24 cellular contexts compared by ENCODE assay signal in the genomic region with DNA sequence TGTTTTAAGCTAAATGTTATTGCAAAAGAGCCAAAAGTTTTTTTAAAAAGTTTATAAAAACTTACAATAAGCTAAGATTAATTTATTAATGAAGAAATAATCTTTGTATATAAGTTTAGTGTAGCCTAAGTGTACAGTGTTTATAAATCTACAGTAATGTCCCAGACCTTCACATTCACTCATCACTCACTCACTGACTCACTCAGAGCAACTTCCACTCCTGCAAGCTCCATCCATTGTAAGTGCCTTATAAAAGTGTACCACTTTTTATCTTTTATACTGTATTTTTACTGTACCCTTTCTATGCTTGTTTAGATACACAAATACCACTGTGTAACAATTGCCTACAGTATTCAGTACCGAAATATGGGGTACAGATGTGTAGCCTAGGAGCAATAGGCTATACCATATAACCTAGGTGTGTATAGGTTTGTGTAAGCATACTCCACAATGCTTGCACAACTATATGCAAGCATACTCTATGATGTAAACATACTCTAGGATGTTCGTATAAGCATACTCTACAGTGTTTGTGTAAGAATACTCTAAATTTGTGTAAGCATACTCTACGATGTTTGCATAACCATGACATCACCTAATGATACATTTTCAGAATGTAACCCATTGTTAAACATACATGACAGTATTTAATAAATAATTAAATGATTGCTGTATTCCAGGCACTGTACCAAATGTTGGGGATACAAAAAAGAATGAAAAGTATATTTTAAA.
"Had no signal": no experiment of that assay in that cellular context is flagged by ENCODE, and none has a peak within 500 bp of the region (broad histone marks: within the 10 kb centered on the region; RNA-seq: fewer than 3 reads in every experiment).

No MANE protein-coding gene starts in this region.

- H3K27ac ChIP-seq: ascending aorta, breast epithelium, foreskin keratinocyte, lower lobe of right lung, neutrophil, parathyroid adenoma, suprapubic skin had no signal

- H3K79me2 ChIP-seq: parathyroid adenoma had no signal

- ATAC-seq: activated CD8-positive, alpha-beta T cell treated with anti-CD3 and anti-CD28 coated beads, Interleukin-2, amount 10 ng/mL, durations not matched to agents 7 days and 5 days; activated T-cell treated with anti-CD3 and anti-CD28 coated beads, Interleukin-2, amount 50 U/mL, for 4 hours; foreskin keratinocyte; lower lobe of right lung; natural killer cell treated with Interleukin-12 subunit alpha and Interleukin-12 subunit beta and Interleukin-15 and Interleukin-18, amount 100 ng/mL, for 72 hours; sciatic nerve; stimulated activated naive CD8-positive, alpha-beta T cell treated with anti-CD3 and anti-CD28 coated beads, Interleukin-15, amount 100 ng/mL, for 72 hours had no signal

- H3K36me3 Mint-ChIP-seq: mesothelial cell of epicardium had no signal

- H2AFZ ChIP-seq: parathyroid adenoma had no signal

- H3K4me3 ChIP-seq: ascending aorta, breast epithelium, lower lobe of right lung, smooth muscle cell, suprapubic skin had no signal

- DNase-seq: activated CD4-positive, alpha-beta T cell treated with anti-CD3 and anti-CD28 coated beads, Interleukin-2, amount 10 ng/mL, durations not matched to agents 7 days and 5 days; activated CD8-positive, alpha-beta T cell treated with anti-CD3 and anti-CD28 coated beads, Interleukin-2, amount 10 ng/mL, durations not matched to agents 7 days and 5 days; activated naive CD4-positive, alpha-beta T cell treated with anti-CD3 and anti-CD28 coated beads, Interleukin-2, amount 50 U/mL, for 16 hours; activated T-cell treated with anti-CD3 and anti-CD28 coated beads, Interleukin-2, amount 50 U/mL, for 4 hours; effector memory CD4-positive, alpha-beta T cell; foreskin keratinocyte; glutamatergic neuron; hippocampal formation; islet precursor cell; lower lobe of right lung; stimulated activated CD4-positive, alpha-beta T cell treated with anti-CD3 and anti-CD28 coated beads, Interleukin-4, amount 100 ng/mL, for 1 hour; stimulated activated naive CD8-positive, alpha-beta T cell treated with anti-CD3 and anti-CD28 coated beads, Interleukin-15, amount 100 ng/mL, for 72 hours; trophoblast cell had no signal

- H3K4me2 ChIP-seq: smooth muscle cell had no signal

- H3K27me3 ChIP-seq: ascending aorta, breast epithelium, foreskin keratinocyte, neutrophil, suprapubic skin had no signal

- H3K9ac ChIP-seq: parathyroid adenoma had no signal

- H3K27me3 Mint-ChIP-seq: activated CD4-positive, alpha-beta T cell treated with anti-CD3 and anti-CD28 coated beads, Interleukin-2, amount 10 ng/mL, durations not matched to agents 7 days and 5 days; dendritic cell treated with granulocyte-macrophage colony-stimulating factor and Interleukin-4, amounts not matched to agents 40 ng/mL and 50 ng/mL, for 4 days; natural killer cell treated with Interleukin-12 subunit alpha and Interleukin-12 subunit beta and Interleukin-15 and Interleukin-18, amount 100 ng/mL, for 72 hours; stimulated activated naive CD8-positive, alpha-beta T cell treated with anti-CD3 and anti-CD28 coated beads, Interleukin-15, amount 100 ng/mL, for 72 hours had no signal

- H3K27ac Mint-ChIP-seq: activated CD4-positive, alpha-beta T cell treated with anti-CD3 and anti-CD28 coated beads, Interleukin-2, amount 10 ng/mL, durations not matched to agents 7 days and 5 days; activated CD8-positive, alpha-beta T cell treated with anti-CD3 and anti-CD28 coated beads, Interleukin-2, amount 10 ng/mL, durations not matched to agents 7 days and 5 days; dendritic cell treated with granulocyte-macrophage colony-stimulating factor and Interleukin-4, amounts not matched to agents 40 ng/mL and 50 ng/mL, for 4 days; mesothelial cell of epicardium; natural killer cell treated with Interleukin-12 subunit alpha and Interleukin-12 subunit beta and Interleukin-15 and Interleukin-18, amount 100 ng/mL, for 72 hours; stimulated activated naive CD8-positive, alpha-beta T cell treated with anti-CD3 and anti-CD28 coated beads, Interleukin-15, amount 100 ng/mL, for 72 hours; T-helper 1 cell treated with Interleukin-12 subunit alpha and Interleukin-12 subunit beta and Interleukin-4 antibody, amounts not matched to agents 30 μg/mL and 1 μg/mL, for 36 hours had no signal

- H3K4me1 Mint-ChIP-seq: activated CD4-positive, alpha-beta T cell treated with anti-CD3 and anti-CD28 coated beads, Interleukin-2, amount 10 ng/mL, durations not matched to agents 7 days and 5 days; mesothelial cell of epicardium; stimulated activated naive CD8-positive, alpha-beta T cell treated with anti-CD3 and anti-CD28 coated beads, Interleukin-15, amount 100 ng/mL, for 72 hours had no signal

- H3K36me3 ChIP-seq: ascending aorta, breast epithelium, lower lobe of right lung, neutrophil, suprapubic skin had no signal

- H3K9me3 ChIP-seq: ascending aorta, breast epithelium, lower lobe of right lung, neutrophil, suprapubic skin had no signal

- H3K4me1 ChIP-seq: ascending aorta, breast epithelium, foreskin keratinocyte, lower lobe of right lung, parathyroid adenoma, suprapubic skin had no signal

- H3K4me3 Mint-ChIP-seq: activated CD4-positive, alpha-beta T cell treated with anti-CD3 and anti-CD28 coated beads, Interleukin-2, amount 10 ng/mL, durations not matched to agents 7 days and 5 days; activated CD8-positive, alpha-beta T cell treated with anti-CD3 and anti-CD28 coated beads, Interleukin-2, amount 10 ng/mL, durations not matched to agents 7 days and 5 days; activated T-cell treated with anti-CD3 and anti-CD28 coated beads, Interleukin-2, amount 50 U/mL, for 4 hours; dendritic cell treated with granulocyte-macrophage colony-stimulating factor and Interleukin-4, amounts not matched to agents 40 ng/mL and 50 ng/mL, for 4 days; mesothelial cell of epicardium; natural killer cell treated with Interleukin-12 subunit alpha and Interleukin-12 subunit beta and Interleukin-15 and Interleukin-18, amount 100 ng/mL, for 72 hours; stimulated activated naive CD8-positive, alpha-beta T cell treated with anti-CD3 and anti-CD28 coated beads, Interleukin-15, amount 100 ng/mL, for 72 hours; T-helper 1 cell treated with Interleukin-12 subunit alpha and Interleukin-12 subunit beta and Interleukin-4 antibody, amounts not matched to agents 30 μg/mL and 1 μg/mL, for 36 hours had no signal
